Comparison of ENCODE assay signal across 8 cellular contexts in the genomic region with DNA sequence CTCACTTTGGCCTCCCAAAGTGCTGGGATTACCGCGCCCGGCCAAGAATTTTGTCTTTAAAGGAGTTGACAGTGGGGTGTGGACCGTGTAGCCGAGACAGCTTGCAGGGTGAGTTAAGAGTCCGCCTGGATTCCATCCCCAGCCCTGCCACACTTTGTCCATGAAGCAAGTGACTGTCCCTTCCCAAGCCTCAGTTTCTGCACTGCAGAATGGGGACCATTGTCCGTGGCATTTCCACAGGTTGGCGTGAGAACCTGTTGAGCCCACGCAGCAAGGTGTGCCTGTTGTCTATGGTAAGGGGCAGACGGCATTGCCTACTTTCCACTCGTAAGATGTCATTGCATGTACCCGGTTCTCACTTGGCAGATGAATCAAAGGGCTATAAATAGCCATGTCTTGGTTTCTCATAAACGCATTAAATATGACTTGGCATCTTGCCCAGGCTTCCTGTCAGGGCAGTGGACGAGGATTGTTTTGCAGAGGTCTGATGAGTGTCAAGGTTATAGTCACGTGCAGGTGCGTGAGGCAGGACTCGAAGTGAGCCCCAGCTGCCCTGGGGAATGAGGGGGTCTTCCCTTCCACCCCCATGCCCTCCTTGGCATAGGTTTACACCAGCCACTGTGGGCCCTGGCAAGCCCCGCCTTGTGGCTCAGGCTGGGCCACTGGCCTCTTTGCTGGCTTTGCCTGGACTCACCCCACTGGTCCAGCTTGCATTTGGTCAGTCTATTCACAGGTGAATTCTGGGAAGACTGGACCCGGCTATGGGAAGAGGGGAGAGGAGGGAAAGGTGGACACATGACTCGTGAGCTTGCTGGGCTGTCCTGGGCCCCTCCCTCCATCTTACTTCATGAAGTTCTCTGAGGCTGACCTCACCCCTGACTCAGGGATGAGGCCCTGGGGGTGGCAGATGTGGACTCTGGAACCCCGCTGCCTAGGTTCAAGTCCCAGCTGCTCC. TPM values are rescaled to one million over a fixed set of nuclear protein-coding genes. Genes with fewer than 3 reads are reported as not detected.
DNase-seq lines count a peak whose midpoint lies in the region; ATAC-seq and TF ChIP-seq lines count a peak whose summit lies in the region.

No MANE protein-coding gene starts in this region.

- TF ChIP-seq CTCF in AG10803 (conservative IDR thresholded peaks at IDR 0.05; ENCODE audit: low read length) (no peak), right atrium auricular region (IDR thresholded peaks at IDR 0.05) (no peak)

- H3K36me3 ChIP-seq in right atrium auricular region = no peaks in the 10 kb centered on the region

- no peaks in the 10 kb centered on the region for H3K27me3 ChIP-seq in right atrium auricular region

- H3K4me3 ChIP-seq in AG10803 (ENCODE audit: low read length) (no peak overlapping the region), right atrium auricular region (no peak overlapping the region)

- peak; percentile 45 for DNase-seq in AG10803 (ENCODE audit: low read depth)
- DNase-seq in LoVo (ENCODE audit: low spot score) = peak; percentile 95
- peak; percentile 92 for DNase-seq in SK-MEL-5 (ENCODE audit: low read depth, low spot score)
- peak; percentile 71 for DNase-seq in activated naive CD4-positive, alpha-beta T cell treated with anti-CD3 and anti-CD28 coated beads, Interleukin-2, amount 50 U/mL, for 16 hours
- DNase-seq in right atrium auricular region (ENCODE audit: low spot score) = peak; percentile 84
- DNase-seq in stimulated activated CD4-positive, alpha-beta T cell treated with anti-CD3 and anti-CD28 coated beads, Interleukin-4, amount 100 ng/mL, for 1 hour = peak; percentile 57

- H3K9me3 ChIP-seq in right atrium auricular region = peaks cover 0 to 2% of the 10 kb centered on the region in 2 donors

- in situ Hi-C loops in SK-MEL-5 (cut with HindIII; ENCODE audit: low pct_unique_long_range_greater_than_20kb, low sequenced_read_pairs) = no loop called here

- H3K4me1 ChIP-seq in right atrium auricular region = peaks cover 0 to 31% of the 10 kb centered on the region in 2 donors

- ATAC-seq in GM19397 (IDR thresholded peaks at IDR 0.05; ENCODE audit: unreplicated experiment) (peak; percentile 59), GM21390 (IDR thresholded peaks at IDR 0.05; ENCODE audit: unreplicated experiment) (no peak)

- peak overlapping the region; percentile 55 to 68 for H3K27ac ChIP-seq in right atrium auricular region

RNA-seq across cellular contexts. Expression of gene FAM187B, which starts 14.6 kb away (rescaled TPM):
- not detected in 2 replicates for total RNA-seq in SK-MEL-5 (2014; rRNA removed; shearing (Covaris generic))
- polyA plus RNA-seq in SK-MEL-5 (2015; cell fraction: cytosol; rRNA removed) = not detected in 2 replicates
- not detected in 2 replicates for polyA plus RNA-seq in SK-MEL-5 (2015; cell fraction: nucleus; rRNA removed)
- total RNA-seq in right atrium auricular region = not detected

RNA-seq across cellular contexts. Expression of gene LSR, which starts 34.8 kb away (rescaled TPM):
- 0.98 and 1.2 TPM in 2 replicates for total RNA-seq in SK-MEL-5 (2014; rRNA removed; shearing (Covaris generic))
- polyA plus RNA-seq in SK-MEL-5 (2015; cell fraction: cytosol; rRNA removed) = 0.88 and 2.1 TPM in 2 replicates
- polyA plus RNA-seq in SK-MEL-5 (2015; cell fraction: nucleus; rRNA removed) = 1.3 TPM in 1 of 2 replicates, not detected in the other
- total RNA-seq in right atrium auricular region = 10 to 100 TPM in 1 of 2 donors, 1 to 10 TPM in 1; 7.6 to 20.1 TPM

RNA-seq across cellular contexts. Expression of gene USF2, which starts 54.8 kb away (rescaled TPM):
- total RNA-seq in SK-MEL-5 (2014; rRNA removed; shearing (Covaris generic)) = 78.1 and 82.7 TPM in 2 replicates
- 173 and 203 TPM in 2 replicates for polyA plus RNA-seq in SK-MEL-5 (2015; cell fraction: cytosol; rRNA removed)
- 130 TPM in 2 replicates for polyA plus RNA-seq in SK-MEL-5 (2015; cell fraction: nucleus; rRNA removed)
- 100 to 1,000 TPM; 130 to 180 TPM for total RNA-seq in right atrium auricular region

RNA-seq across cellular contexts. Expression of gene FXYD5, which starts 59.4 kb away (rescaled TPM):
- total RNA-seq in SK-MEL-5 (2014; rRNA removed; shearing (Covaris generic)) = 71.3 and 79.3 TPM in 2 replicates
- 139 and 147 TPM in 2 replicates for polyA plus RNA-seq in SK-MEL-5 (2015; cell fraction: cytosol; rRNA removed)
- polyA plus RNA-seq in SK-MEL-5 (2015; cell fraction: nucleus; rRNA removed) = 14.3 and 18.9 TPM in 2 replicates
- 10 to 100 TPM; 31.3 to 77.7 TPM for total RNA-seq in right atrium auricular region

Comparison
In these comparisons a context has a peak if more than half of its experiments do, and no peak if none do; other contexts are left out.
1. DNase-seq: peak in every context shown above with its lines; median percentile 95 in LoVo; 92 in SK-MEL-5; 84 in right atrium auricular region; 71 in activated naive CD4-positive, alpha-beta T cell treated with anti-CD3 and anti-CD28 coated beads, Interleukin-2, amount 50 U/mL, for 16 hours; 57 in stimulated activated CD4-positive, alpha-beta T cell treated with anti-CD3 and anti-CD28 coated beads, Interleukin-4, amount 100 ng/mL, for 1 hour; 45 in AG10803.